8 cellular contexts compared by ENCODE assay signal in the genomic region with DNA sequence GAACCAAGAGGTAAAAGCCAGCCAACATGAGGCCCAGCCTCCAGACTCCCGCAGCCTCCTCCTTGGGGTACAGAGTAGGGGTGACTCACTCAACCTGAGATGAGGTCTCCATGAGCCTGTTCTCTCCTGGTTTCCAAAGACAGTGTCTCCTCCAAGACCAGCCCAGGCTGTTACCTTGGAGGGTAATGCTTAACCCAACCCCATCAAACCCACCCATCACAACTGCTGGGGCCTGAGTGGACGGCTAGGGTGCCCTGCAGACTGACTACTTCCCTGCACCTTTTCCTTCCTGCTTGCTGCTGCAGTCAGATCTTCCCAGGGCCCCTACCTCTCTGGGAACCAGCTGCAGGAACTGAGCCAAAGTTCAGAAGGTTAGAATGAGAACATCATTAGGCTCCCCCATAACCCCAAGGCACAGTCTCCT. TPM values are rescaled to one million over a fixed set of nuclear protein-coding genes. Genes with fewer than 3 reads are reported as not detected.
A peak's percentile ranks its signal among the peaks of the same experiment; 100 is the strongest.
DNase-seq lines count a peak whose midpoint lies in the region; ATAC-seq and TF ChIP-seq lines count a peak whose summit lies in the region.
"Had no signal": no experiment of that assay in that cellular context is flagged by ENCODE, and none has a peak within 500 bp of the region (broad histone marks: within the 10 kb centered on the region; RNA-seq: fewer than 3 reads in every experiment).

No MANE protein-coding gene starts in this region.

- H3K9me3 ChIP-seq in tibial nerve (no peaks in the 10 kb centered on the region), left lung (no peaks in the 10 kb centered on the region)
- H3K9me3 ChIP-seq: gastrocnemius medialis had no signal

- H3K27me3 ChIP-seq in tibial nerve (no peaks in the 10 kb centered on the region), left lung (no peaks in the 10 kb centered on the region)
- H3K27me3 ChIP-seq: gastrocnemius medialis had no signal

- H3K36me3 ChIP-seq in tibial nerve (peaks cover 0 to 24% (median 0%) of the 10 kb centered on the region in 3 donors), left lung (peaks cover 0 to 26% of the 10 kb centered on the region in 2 donors)

- intact Hi-C loops in left lung (cut with DNase I), result loop anchor here in 1 of 2 donors (5.0 kb wide), 1 partner anchor 39 kb away; no protein-coding TSS in a partner anchor

- ATAC-seq in left lung, result no peak

- H3K4me1 Mint-ChIP-seq in activated naive CD4-positive, alpha-beta T cell treated with anti-CD3 and anti-CD28 coated beads, Interleukin-2, amount 10 ng/mL, durations not matched to agents 7 days and 5 days, result peaks cover 32% of the 10 kb centered on the region

- no peak for TF ChIP-seq EP300 in tibial nerve (IDR thresholded peaks at IDR 0.05)

- no peak for TF ChIP-seq CTCF in cardiac fibroblast (IDR thresholded peaks at IDR 0.05; ENCODE audit: low read depth, low read length)
- no peak for TF ChIP-seq CTCF in tibial nerve (IDR thresholded peaks at IDR 0.05)
- no peak for TF ChIP-seq CTCF in left lung (IDR thresholded peaks at IDR 0.05)

- no peak for DNase-seq in activated naive CD4-positive, alpha-beta T cell treated with anti-CD3 and anti-CD28 coated beads, Interleukin-2, amount 10 ng/mL, durations not matched to agents 7 days and 5 days
- no peak for DNase-seq in activated naive CD4-positive, alpha-beta T cell treated with anti-CD3 and anti-CD28 coated beads, Interleukin-2, amount 50 U/mL, for 16 hours
- DNase-seq in cardiac fibroblast (ENCODE audit: low read depth in 2 of 2) (peak; percentile 35 to 72), tibial nerve (ENCODE audit: low spot score in 2 of 2) (no peak), NCI-H2081 (lab: John Stamatoyannopoulos, UW) (no peak), left lung (no peak)

- no peak for TF ChIP-seq POLR2A in tibial nerve (IDR thresholded peaks at IDR 0.05)

- H3K4me3 ChIP-seq in cardiac fibroblast (replicated peaks in 1 of 2; ENCODE audit: low read depth in 2 of 2, low read length in 2 of 2) (no peak overlapping the region), tibial nerve (no peak overlapping the region), left lung (no peak overlapping the region)
- H3K4me3 ChIP-seq: gastrocnemius medialis, GM23338 had no signal

- no peaks in the 10 kb centered on the region for H3K9me3 Mint-ChIP-seq in activated naive CD4-positive, alpha-beta T cell treated with anti-CD3 and anti-CD28 coated beads, Interleukin-2, amount 10 ng/mL, durations not matched to agents 7 days and 5 days
- H3K9me3 Mint-ChIP-seq: GM23338 had no signal

- CTCF ChIA-PET in activated naive CD4-positive, alpha-beta T cell treated with anti-CD3 and anti-CD28 coated beads, Interleukin-2, amount 10 ng/mL, durations not matched to agents 7 days and 5 days (lab: Charles Lee), result interaction anchor here (1.2 to 21.2 kb wide), 10 partner anchors 9 to 72 kb away, joined by 3 to 506 read pairs (median 6); a partner anchor contains a TSS

- peaks cover 18% of the 10 kb centered on the region for H3K36me3 Mint-ChIP-seq in activated naive CD4-positive, alpha-beta T cell treated with anti-CD3 and anti-CD28 coated beads, Interleukin-2, amount 10 ng/mL, durations not matched to agents 7 days and 5 days

- peak overlapping the region; percentile 81 for H3K27ac Mint-ChIP-seq in activated naive CD4-positive, alpha-beta T cell treated with anti-CD3 and anti-CD28 coated beads, Interleukin-2, amount 10 ng/mL, durations not matched to agents 7 days and 5 days
- H3K27ac Mint-ChIP-seq: GM23338 had no signal

- peaks cover 0 to 62% (median 24%) of the 10 kb centered on the region in 4 donors for H3K4me1 ChIP-seq in tibial nerve
- H3K4me1 ChIP-seq in left lung, result peaks cover 8 to 43% of the 10 kb centered on the region in 2 donors

- no peak overlapping the region for H3K4me3 Mint-ChIP-seq in activated naive CD4-positive, alpha-beta T cell treated with anti-CD3 and anti-CD28 coated beads, Interleukin-2, amount 10 ng/mL, durations not matched to agents 7 days and 5 days
- H3K4me3 Mint-ChIP-seq: GM23338 had no signal

- H3K27me3 Mint-ChIP-seq in activated naive CD4-positive, alpha-beta T cell treated with anti-CD3 and anti-CD28 coated beads, Interleukin-2, amount 10 ng/mL, durations not matched to agents 7 days and 5 days, result no peaks in the 10 kb centered on the region

- 58 to 72% methylated on average over 2 of the region's 2 CpGs for WGBS in tibial nerve, 2 donors

- peak overlapping the region in 3 of 4 donors; percentile 1 to 67 (median 62) for H3K27ac ChIP-seq in tibial nerve
- no peak overlapping the region for H3K27ac ChIP-seq in left lung

RNA-seq across cellular contexts. Expression of a gene that starts 5.1 kb away (rescaled TPM):
- total RNA-seq in tibial nerve (10 to 100 TPM; 24.1 to 39.5 (median 31.2) TPM), left lung (10 to 100 TPM; 16.2 to 26.3 TPM)

RNA-seq across cellular contexts. Expression of a gene that starts 5.6 kb away (rescaled TPM):
- total RNA-seq in tibial nerve (1,000 to 10,000 TPM; 1,362 to 3,592 (median 2,463) TPM), left lung (100 to 1,000 TPM; 826 to 851 TPM)

RNA-seq across cellular contexts. Expression of a gene that starts 15.8 kb away (rescaled TPM):
- total RNA-seq in tibial nerve, result 100 to 1,000 TPM; 140 to 160 (median 151) TPM
- total RNA-seq in left lung, result 10 to 100 TPM; 70.9 to 84.9 TPM

RNA-seq across cellular contexts. Expression of a gene that starts 22.5 kb away (rescaled TPM):
- total RNA-seq in tibial nerve, result 10 to 100 TPM; 14.7 to 19.7 (median 16.2) TPM
- total RNA-seq in left lung, result 10 to 100 TPM in 1 of 2 donors, 1 to 10 TPM in 1; 8.3 to 10.1 TPM

RNA-seq across cellular contexts. Expression of a gene that starts 41.5 kb away (rescaled TPM):
- total RNA-seq in tibial nerve (10 to 100 TPM in 2 of 4 donors, 1 to 10 TPM in 2; 7.5 to 19.8 (median 13.9) TPM), left lung (10 to 100 TPM; 14.0 to 40.7 TPM)

Comparison
In these comparisons a context has a peak if more than half of its experiments do, and no peak if none do; other contexts are left out.
1. DNase-seq: peak in cardiac fibroblast (2 of 2); none in activated naive CD4-positive, alpha-beta T cell treated with anti-CD3 and anti-CD28 coated beads, Interleukin-2, amount 10 ng/mL, durations not matched to agents 7 days and 5 days (single experiment), activated naive CD4-positive, alpha-beta T cell treated with anti-CD3 and anti-CD28 coated beads, Interleukin-2, amount 50 U/mL, for 16 hours (single experiment), tibial nerve (0 of 2), NCI-H2081 (0 of 2) and left lung (0 of 2).
2. H3K27ac ChIP-seq: peak in tibial nerve (3 of 4); none in left lung (0 of 2).